19 cellular contexts compared by ENCODE assay signal in genomic region chr6:3320238-3320637, GRCh38.
"Had no signal": no experiment of that assay in that cellular context is flagged by ENCODE, and none has a peak within 500 bp of the region (broad histone marks: within the 10 kb centered on the region; RNA-seq: fewer than 3 reads in every experiment).

No MANE protein-coding gene starts in this region.

- FAIRE-seq: TTC549, urothelium cell line had no signal

- H3K27ac ChIP-seq: brain microvascular endothelial cell, epithelial cell of prostate, sigmoid colon, tibial artery had no signal

- H3K36me3 ChIP-seq: brain microvascular endothelial cell had no signal

- H3K9me3 ChIP-seq: sigmoid colon, tibial artery had no signal

- H3K4me3 ChIP-seq: sigmoid colon, tibial artery had no signal

- H3K27ac Mint-ChIP-seq: activated B cell treated with CpG ODN at 0.5 μM for 24 hours; activated CD4-positive, alpha-beta T cell treated with anti-CD3 and anti-CD28 coated beads, Interleukin-2, amount 10 ng/mL, durations not matched to agents 24 days and 14 days; activated T-helper 1 cell treated with anti-CD3 and anti-CD28 coated beads, Interleukin-12 subunit alpha, Interleukin-12 subunit beta, Interleukin-2, Interleukin-4 antibody, amounts not matched to agents 30 ng/mL and 10 ng/mL and 1 ng/mL, durations not matched to agents 14 hours and 24 hours and 36 hours; dendritic cell treated with granulocyte-macrophage colony-stimulating factor and Interleukin-4, amounts not matched to agents 40 ng/mL and 50 ng/mL, for 4 days; nephron progenitor cell; stimulated activated memory B cell treated with anti-CD40 and anti-IgM and Interleukin-4, amounts not matched to agents 10 μg/mL and 1 μg/mL and 100 μg/mL, for 72 hours had no signal

- H3K4me3 Mint-ChIP-seq: activated B cell treated with CpG ODN at 0.5 μM for 24 hours; activated CD4-positive, alpha-beta T cell treated with anti-CD3 and anti-CD28 coated beads, Interleukin-2, amount 10 ng/mL, durations not matched to agents 24 days and 14 days; activated T-helper 1 cell treated with anti-CD3 and anti-CD28 coated beads, Interleukin-12 subunit alpha, Interleukin-12 subunit beta, Interleukin-2, Interleukin-4 antibody, amounts not matched to agents 30 ng/mL and 10 ng/mL and 1 ng/mL, durations not matched to agents 14 hours and 24 hours and 36 hours; dendritic cell treated with granulocyte-macrophage colony-stimulating factor and Interleukin-4, amounts not matched to agents 40 ng/mL and 50 ng/mL, for 4 days; nephron progenitor cell; stimulated activated memory B cell treated with anti-CD40 and anti-IgM and Interleukin-4, amounts not matched to agents 10 μg/mL and 1 μg/mL and 100 μg/mL, for 72 hours had no signal

- H3K36me3 Mint-ChIP-seq: stimulated activated memory B cell treated with anti-CD40 and anti-IgM and Interleukin-4, amounts not matched to agents 10 μg/mL and 1 μg/mL and 100 μg/mL, for 72 hours had no signal

- DNase-seq: activated B cell treated with CpG ODN at 0.5 μM for 24 hours; activated CD4-positive, alpha-beta T cell treated with anti-CD3 and anti-CD28 coated beads, Interleukin-2, amount 10 ng/mL, durations not matched to agents 24 days and 14 days; anterior cingulate cortex; brain microvascular endothelial cell; effector memory CD4-positive, alpha-beta T cell; foreskin melanocyte; mesendoderm; nephron progenitor cell; sigmoid colon; stimulated activated CD4-positive, alpha-beta T cell treated with anti-CD3 and anti-CD28 coated beads, Interleukin-12 subunit alpha, Interleukin-12 subunit beta, amount 100 ng/mL, for 4 hours; stimulated activated CD4-positive, alpha-beta T cell treated with anti-CD3 and anti-CD28 coated beads, Interleukin-2, amount 100 ng/mL, for 24 hours; T-helper 2 cell; tibial artery had no signal

- H3K27me3 ChIP-seq: brain microvascular endothelial cell, sigmoid colon, tibial artery had no signal

- ATAC-seq: stimulated activated memory B cell treated with anti-CD40 and anti-IgM and Interleukin-4, amounts not matched to agents 10 μg/mL and 1 μg/mL and 100 μg/mL, for 72 hours had no signal

- H3K9me3 Mint-ChIP-seq: activated B cell treated with CpG ODN at 0.5 μM for 24 hours; activated CD4-positive, alpha-beta T cell treated with anti-CD3 and anti-CD28 coated beads, Interleukin-2, amount 10 ng/mL, durations not matched to agents 24 days and 14 days; activated T-helper 1 cell treated with anti-CD3 and anti-CD28 coated beads, Interleukin-12 subunit alpha, Interleukin-12 subunit beta, Interleukin-2, Interleukin-4 antibody, amounts not matched to agents 30 ng/mL and 10 ng/mL and 1 ng/mL, durations not matched to agents 14 hours and 24 hours and 36 hours; dendritic cell treated with granulocyte-macrophage colony-stimulating factor and Interleukin-4, amounts not matched to agents 40 ng/mL and 50 ng/mL, for 4 days; nephron progenitor cell; stimulated activated memory B cell treated with anti-CD40 and anti-IgM and Interleukin-4, amounts not matched to agents 10 μg/mL and 1 μg/mL and 100 μg/mL, for 72 hours had no signal
